ENCODE assay signal across 9 cellular contexts in the genomic region with DNA sequence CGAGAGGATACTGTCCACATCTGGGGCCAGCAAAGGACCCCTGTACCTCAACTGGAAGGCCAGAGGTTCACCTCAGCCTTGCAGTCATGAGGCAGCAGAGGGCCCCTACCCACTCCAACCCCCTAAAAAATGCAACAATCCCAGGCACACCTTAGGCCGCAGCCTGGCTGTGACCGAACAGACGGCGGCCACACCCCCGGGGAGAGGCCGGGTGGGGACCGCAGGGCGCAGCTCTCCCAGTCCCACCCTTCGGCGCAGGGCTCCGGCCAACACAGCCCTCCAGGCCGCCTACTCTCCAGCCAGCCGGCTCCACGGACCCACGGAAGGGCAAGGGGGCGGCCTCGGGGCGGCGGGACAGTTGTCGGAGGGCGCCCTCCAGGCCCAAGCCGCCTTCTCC. TPM values are rescaled to one million over a fixed set of nuclear protein-coding genes. Genes with fewer than 3 reads are reported as not detected.
DNase-seq lines count a peak whose midpoint lies in the region; ATAC-seq and TF ChIP-seq lines count a peak whose summit lies in the region.
"Had no signal": no experiment of that assay in that cellular context is flagged by ENCODE, and none has a peak within 500 bp of the region (broad histone marks: within the 10 kb centered on the region; RNA-seq: fewer than 3 reads in every experiment).

No MANE protein-coding gene starts in this region.

- DNase-seq in Calu3 = peak; percentile 27
- DNase-seq in activated B cell treated with CpG ODN at 0.5 μM for 24 hours = no peak
- no peak for DNase-seq in esophagus muscularis mucosa (ENCODE audit: extremely low spot score)
- DNase-seq in sciatic nerve (ENCODE audit: low spot score) = no peak
- no peak for DNase-seq in putamen (ENCODE audit: low spot score)
- no peak for DNase-seq in WERI-Rb-1

- intact Hi-C loops in Calu3 (cut with micrococcal nuclease; ENCODE audit: unreplicated experiment) = no loop called here
- intact Hi-C loops in activated B cell treated with CpG ODN at 0.5 μM for 24 hours (cut with micrococcal nuclease) = loop anchor here (2.0 to 10.0 kb wide), 2 partner anchors 35 to 161 kb away; a partner anchor contains a TSS
- intact Hi-C loops in esophagus muscularis mucosa (cut with DNase I) = no loop called here
- intact Hi-C loops in sciatic nerve (cut with DNase I) = no loop called here

- H3K4me3 ChIP-seq in esophagus muscularis mucosa (peak overlapping the region; percentile 66 to 76 (median 70)), WERI-Rb-1 (ENCODE audit: low read depth, low read length) (no peak overlapping the region)

- H3K27me3 Mint-ChIP-seq in Calu3 (ENCODE audit: unreplicated experiment) (no peaks in the 10 kb centered on the region), activated B cell treated with CpG ODN at 0.5 μM for 24 hours (no peaks in the 10 kb centered on the region)

- WGBS in esophagus muscularis mucosa = 82% methylated on average over 23 of the region's 23 CpGs

- no peak for TF ChIP-seq POLR2A in esophagus muscularis mucosa (IDR thresholded peaks at IDR 0.05; ENCODE audit: low read depth)

- H3K9me3 ChIP-seq in esophagus muscularis mucosa = no peaks in the 10 kb centered on the region
- H3K9me3 ChIP-seq in WERI-Rb-1 (ENCODE audit: severe bottlenecking) = no peaks in the 10 kb centered on the region

- H3K4me1 ChIP-seq in esophagus muscularis mucosa = peaks cover 17 to 52% (median 48%) of the 10 kb centered on the region in 4 donors

- TF ChIP-seq CTCF in Calu3 (IDR thresholded peaks at IDR 0.05; ENCODE audit: unreplicated experiment) (no peak), activated B cell treated with CpG ODN at 0.5 μM for 24 hours (IDR thresholded peaks at IDR 0.05) (no peak), esophagus muscularis mucosa (IDR thresholded peaks at IDR 0.05) (no peak), WERI-Rb-1 (IDR thresholded peaks at IDR 0.05; ENCODE audit: low read depth, low read length) (no peak)

- no TSS peak for BruUV-seq in Calu3 (replicated peaks; lab: Mats Ljungman, UMichigan)

- no peak for TF ChIP-seq EP300 in esophagus muscularis mucosa (IDR thresholded peaks at IDR 0.05)

- H3K36me3 ChIP-seq in esophagus muscularis mucosa (no peaks in the 10 kb centered on the region), WERI-Rb-1 (no peaks in the 10 kb centered on the region)

- H3K27me3 ChIP-seq in esophagus muscularis mucosa (no peaks in the 10 kb centered on the region), WERI-Rb-1 (ENCODE audit: insufficient read depth, low read depth, severe bottlenecking) (no peaks in the 10 kb centered on the region)

- peaks cover 31% of the 10 kb centered on the region for H3K36me3 Mint-ChIP-seq in Calu3 (ENCODE audit: insufficient read depth, unreplicated experiment)
- H3K36me3 Mint-ChIP-seq in activated B cell treated with CpG ODN at 0.5 μM for 24 hours (ENCODE audit: low read depth) = no peaks in the 10 kb centered on the region
- H3K36me3 Mint-ChIP-seq: brain had no signal

- H3K4me3 Mint-ChIP-seq in Calu3 (ENCODE audit: low read depth, unreplicated experiment) (peak overlapping the region; percentile 72), activated B cell treated with CpG ODN at 0.5 μM for 24 hours (peak overlapping the region; percentile 63)

- CTCF ChIA-PET in Calu3 (lab: Charles Lee) = no interaction called here
- CTCF ChIA-PET in activated B cell treated with CpG ODN at 0.5 μM for 24 hours (lab: Charles Lee) = interaction anchor here (0.9 kb wide), 1 partner anchor 151 kb away, joined by 4 read pairs; no protein-coding TSS in a partner anchor

- ATAC-seq in activated B cell treated with CpG ODN at 0.5 μM for 24 hours (ENCODE audit: low read depth) (no peak), sciatic nerve (peak; percentile 14), GM21447 (IDR thresholded peaks at IDR 0.05; ENCODE audit: unreplicated experiment) (no peak), GM18511 (IDR thresholded peaks at IDR 0.05; ENCODE audit: unreplicated experiment) (no peak)

- H3K4me1 Mint-ChIP-seq in Calu3 (ENCODE audit: low read depth, unreplicated experiment) (peaks cover 38% of the 10 kb centered on the region), activated B cell treated with CpG ODN at 0.5 μM for 24 hours (peaks cover 13% of the 10 kb centered on the region)

- H3K27ac Mint-ChIP-seq in Calu3 (ENCODE audit: unreplicated experiment) (no peak overlapping the region), activated B cell treated with CpG ODN at 0.5 μM for 24 hours (no peak overlapping the region)
- H3K27ac Mint-ChIP-seq: brain had no signal

- peak overlapping the region; percentile 74 to 85 (median 82) for H3K27ac ChIP-seq in esophagus muscularis mucosa (replicated peaks in 1 of 4)
- H3K27ac ChIP-seq in WERI-Rb-1 = no peak overlapping the region

- no peaks in the 10 kb centered on the region for H3K9me3 Mint-ChIP-seq in Calu3 (ENCODE audit: low read depth, unreplicated experiment)
- H3K9me3 Mint-ChIP-seq in activated B cell treated with CpG ODN at 0.5 μM for 24 hours = no peaks in the 10 kb centered on the region

- POLR2A ChIA-PET in activated B cell treated with CpG ODN at 0.5 μM for 24 hours (lab: Charles Lee) = interaction anchor here (2.8 kb wide), 1 partner anchor 35 kb away, joined by 16 read pairs; a partner anchor contains a TSS

RNA-seq across cellular contexts. Expression of a gene that starts 0.5 kb away (rescaled TPM):
- 52.1 and 53.6 TPM in 2 replicates for total RNA-seq in Calu3 (2022)
- 18.8 and 22.3 TPM in 2 replicates for total RNA-seq in activated B cell treated with CpG ODN at 0.5 μM for 24 hours
- total RNA-seq in esophagus muscularis mucosa = 10 to 100 TPM; 11.8 to 23.5 (median 15.8) TPM
- total RNA-seq in sciatic nerve = 18.0 TPM

RNA-seq across cellular contexts. Expression of a gene that starts 29.5 kb away (rescaled TPM):
- 0.45 and 0.49 TPM in 2 replicates for total RNA-seq in Calu3 (2022)
- 0.07 and 0.15 TPM in 2 replicates for total RNA-seq in activated B cell treated with CpG ODN at 0.5 μM for 24 hours
- total RNA-seq in esophagus muscularis mucosa = 1 to 10 TPM in 3 of 4 donors, under 1 TPM in 1; 0.33 to 2.5 (median 1.8) TPM
- total RNA-seq in sciatic nerve = 0.18 TPM

RNA-seq across cellular contexts. Expression of a gene that starts 35.5 kb away (rescaled TPM):
- total RNA-seq in Calu3 (2022) = 67.8 and 72.8 TPM in 2 replicates
- total RNA-seq in activated B cell treated with CpG ODN at 0.5 μM for 24 hours = 43.2 and 46.0 TPM in 2 replicates
- total RNA-seq in esophagus muscularis mucosa = 10 to 100 TPM; 34.7 to 52.7 (median 42.7) TPM
- total RNA-seq in sciatic nerve = 48.2 TPM
